In genomic region chr19:50414850-50415660, GRCh38 we compare ENCODE assay signal across 1 cellular context.
TF ChIP-seq lines count a peak whose summit lies in the region.

No MANE protein-coding gene starts in this region.

TF ChIP-seq in HepG2, 621 proteins besides CTCF, POLR2A, EP300 and RAD21 (continues in another document):
- TF ChIP-seq ZSCAN22 (CRISPR knock-in tag; IDR thresholded peaks at IDR 0.05) (peak; percentile 100), MXD4 (CRISPR knock-in tag; IDR thresholded peaks at IDR 0.05) (no peak), KMT2A (CRISPR knock-in tag; IDR thresholded peaks at IDR 0.05) (0 out of 2 replicates have a peak, but pooled peaks have one; percentile 34), AKAP8 (CRISPR knock-in tag; IDR thresholded peaks at IDR 0.05) (0 out of 2 replicates have a peak, but pooled peaks have one; percentile 30), BCL6 (CRISPR knock-in tag; IDR thresholded peaks at IDR 0.05) (0 out of 2 replicates have a peak, but pooled peaks have one; percentile 18), ZBTB33 (CRISPR knock-in tag; IDR thresholded peaks at IDR 0.05) (peak; percentile 99), THAP11 (CRISPR knock-in tag; IDR thresholded peaks at IDR 0.05) (peak; percentile 30; the same call in 1 of the 2 replicates), ONECUT2 (CRISPR knock-in tag; IDR thresholded peaks at IDR 0.05) (peak; percentile 73), ZNF274 (CRISPR knock-in tag; IDR thresholded peaks at IDR 0.05) (peak; percentile 59; the same call in 1 of the 2 replicates), BRF2 (CRISPR knock-in tag; IDR thresholded peaks at IDR 0.05) (no peak), ZNF136 (CRISPR knock-in tag; IDR thresholded peaks at IDR 0.05; ENCODE audit: low read depth) (0 out of 2 replicates have a peak, but pooled peaks have one; percentile 46), ZFY (CRISPR knock-in tag; IDR thresholded peaks at IDR 0.05) (peak; percentile 63), REPIN1 (CRISPR knock-in tag; IDR thresholded peaks at IDR 0.05; ENCODE audit: borderline replicate concordance, low read depth) (0 out of 2 replicates have a peak, but pooled peaks have one; percentile 34), ZNF121 (CRISPR knock-in tag; IDR thresholded peaks at IDR 0.05) (0 out of 2 replicates have a peak, but pooled peaks have one; percentile 11), ZMYM3 (CRISPR knock-in tag; IDR thresholded peaks at IDR 0.05) (peak; percentile 23; the same call in 1 of the 2 replicates), RFXAP (CRISPR knock-in tag; IDR thresholded peaks at IDR 0.05; ENCODE audit: borderline replicate concordance) (0 out of 2 replicates have a peak, but pooled peaks have one; percentile 48), SMC3 (IDR thresholded peaks at IDR 0.05; ENCODE audit: low read length) (peak; percentile 20; the same call in 1 of the 2 replicates), GATAD2A (CRISPR knock-in tag; IDR thresholded peaks at IDR 0.05) (no peak), SSRP1 (CRISPR knock-in tag; IDR thresholded peaks at IDR 0.05) (no peak), ATF7-NPFF (CRISPR knock-in tag; IDR thresholded peaks at IDR 0.05; ENCODE audit: low read depth) (no peak), MYC (CRISPR knock-in tag; IDR thresholded peaks at IDR 0.05; ENCODE audit: borderline replicate concordance) (peak; percentile 86), TEAD3 (CRISPR knock-in tag; optimal IDR thresholded peaks at IDR 0.05; ENCODE audit: borderline replicate concordance) (peak; percentile 37), ZBTB7A (CRISPR knock-in tag; IDR thresholded peaks at IDR 0.05) (0 out of 2 replicates have a peak, but pooled peaks have one; percentile 35), ZFX (CRISPR knock-in tag; IDR thresholded peaks at IDR 0.05; ENCODE audit: low read depth) (peak; percentile 67), STAG1 (CRISPR knock-in tag; IDR thresholded peaks at IDR 0.05) (peak; percentile 60), ZNF629 (CRISPR knock-in tag; conservative IDR thresholded peaks at IDR 0.05) (no peak), SALL1 (CRISPR knock-in tag; IDR thresholded peaks at IDR 0.05) (0 out of 2 replicates have a peak, but pooled peaks have one; percentile 26), ZNF496 (CRISPR knock-in tag; IDR thresholded peaks at IDR 0.05; ENCODE audit: insufficient replicate concordance) (no peak), ZNF280D (CRISPR knock-in tag; IDR thresholded peaks at IDR 0.05) (no peak), ZBTB38 (CRISPR knock-in tag; IDR thresholded peaks at IDR 0.05) (peak; percentile 77), ZNF605 (CRISPR knock-in tag; IDR thresholded peaks at IDR 0.05) (no peak), HNRNPK (IDR thresholded peaks at IDR 0.05; ENCODE audit: low read depth, low read length, poor library complexity, severe bottlenecking) (peak; percentile 50), NKX3-1 (CRISPR knock-in tag; IDR thresholded peaks at IDR 0.05) (no peak), KDM2A (CRISPR knock-in tag; IDR thresholded peaks at IDR 0.05; ENCODE audit: borderline replicate concordance, low read depth) (peak; percentile 51; the same call in 1 of the 2 replicates)
- TF ChIP-seq, protein P1, sequence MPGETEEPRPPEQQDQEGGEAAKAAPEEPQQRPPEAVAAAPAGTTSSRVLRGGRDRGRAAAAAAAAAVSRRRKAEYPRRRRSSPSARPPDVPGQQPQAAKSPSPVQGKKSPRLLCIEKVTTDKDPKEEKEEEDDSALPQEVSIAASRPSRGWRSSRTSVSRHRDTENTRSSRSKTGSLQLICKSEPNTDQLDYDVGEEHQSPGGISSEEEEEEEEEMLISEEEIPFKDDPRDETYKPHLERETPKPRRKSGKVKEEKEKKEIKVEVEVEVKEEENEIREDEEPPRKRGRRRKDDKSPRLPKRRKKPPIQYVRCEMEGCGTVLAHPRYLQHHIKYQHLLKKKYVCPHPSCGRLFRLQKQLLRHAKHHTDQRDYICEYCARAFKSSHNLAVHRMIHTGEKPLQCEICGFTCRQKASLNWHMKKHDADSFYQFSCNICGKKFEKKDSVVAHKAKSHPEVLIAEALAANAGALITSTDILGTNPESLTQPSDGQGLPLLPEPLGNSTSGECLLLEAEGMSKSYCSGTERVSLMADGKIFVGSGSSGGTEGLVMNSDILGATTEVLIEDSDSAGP (CRISPR knock-in tag; IDR thresholded peaks at IDR 0.05; ENCODE audit: borderline replicate concordance): peak; percentile 51; the same call in 1 of the 2 replicates
- TF ChIP-seq, protein P2, sequence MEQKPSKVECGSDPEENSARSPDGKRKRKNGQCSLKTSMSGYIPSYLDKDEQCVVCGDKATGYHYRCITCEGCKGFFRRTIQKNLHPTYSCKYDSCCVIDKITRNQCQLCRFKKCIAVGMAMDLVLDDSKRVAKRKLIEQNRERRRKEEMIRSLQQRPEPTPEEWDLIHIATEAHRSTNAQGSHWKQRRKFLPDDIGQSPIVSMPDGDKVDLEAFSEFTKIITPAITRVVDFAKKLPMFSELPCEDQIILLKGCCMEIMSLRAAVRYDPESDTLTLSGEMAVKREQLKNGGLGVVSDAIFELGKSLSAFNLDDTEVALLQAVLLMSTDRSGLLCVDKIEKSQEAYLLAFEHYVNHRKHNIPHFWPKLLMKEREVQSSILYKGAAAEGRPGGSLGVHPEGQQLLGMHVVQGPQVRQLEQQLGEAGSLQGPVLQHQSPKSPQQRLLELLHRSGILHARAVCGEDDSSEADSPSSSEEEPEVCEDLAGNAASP (CRISPR knock-in tag; IDR thresholded peaks at IDR 0.05; ENCODE audit: borderline replicate concordance): peak; percentile 47; the same call in 1 of the 2 replicates
- TF ChIP-seq, protein P3, sequence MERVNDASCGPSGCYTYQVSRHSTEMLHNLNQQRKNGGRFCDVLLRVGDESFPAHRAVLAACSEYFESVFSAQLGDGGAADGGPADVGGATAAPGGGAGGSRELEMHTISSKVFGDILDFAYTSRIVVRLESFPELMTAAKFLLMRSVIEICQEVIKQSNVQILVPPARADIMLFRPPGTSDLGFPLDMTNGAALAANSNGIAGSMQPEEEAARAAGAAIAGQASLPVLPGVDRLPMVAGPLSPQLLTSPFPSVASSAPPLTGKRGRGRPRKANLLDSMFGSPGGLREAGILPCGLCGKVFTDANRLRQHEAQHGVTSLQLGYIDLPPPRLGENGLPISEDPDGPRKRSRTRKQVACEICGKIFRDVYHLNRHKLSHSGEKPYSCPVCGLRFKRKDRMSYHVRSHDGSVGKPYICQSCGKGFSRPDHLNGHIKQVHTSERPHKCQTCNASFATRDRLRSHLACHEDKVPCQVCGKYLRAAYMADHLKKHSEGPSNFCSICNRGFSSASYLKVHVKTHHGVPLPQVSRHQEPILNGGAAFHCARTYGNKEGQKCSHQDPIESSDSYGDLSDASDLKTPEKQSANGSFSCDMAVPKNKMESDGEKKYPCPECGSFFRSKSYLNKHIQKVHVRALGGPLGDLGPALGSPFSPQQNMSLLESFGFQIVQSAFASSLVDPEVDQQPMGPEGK (CRISPR knock-in tag; IDR thresholded peaks at IDR 0.05): peak; percentile 46; the same call in 1 of the 2 replicates
- TF ChIP-seq, protein P4, sequence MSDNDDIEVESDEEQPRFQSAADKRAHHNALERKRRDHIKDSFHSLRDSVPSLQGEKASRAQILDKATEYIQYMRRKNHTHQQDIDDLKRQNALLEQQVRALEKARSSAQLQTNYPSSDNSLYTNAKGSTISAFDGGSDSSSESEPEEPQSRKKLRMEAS (IDR thresholded peaks at IDR 0.05): peak; percentile 70
- TF ChIP-seq, protein P5, sequence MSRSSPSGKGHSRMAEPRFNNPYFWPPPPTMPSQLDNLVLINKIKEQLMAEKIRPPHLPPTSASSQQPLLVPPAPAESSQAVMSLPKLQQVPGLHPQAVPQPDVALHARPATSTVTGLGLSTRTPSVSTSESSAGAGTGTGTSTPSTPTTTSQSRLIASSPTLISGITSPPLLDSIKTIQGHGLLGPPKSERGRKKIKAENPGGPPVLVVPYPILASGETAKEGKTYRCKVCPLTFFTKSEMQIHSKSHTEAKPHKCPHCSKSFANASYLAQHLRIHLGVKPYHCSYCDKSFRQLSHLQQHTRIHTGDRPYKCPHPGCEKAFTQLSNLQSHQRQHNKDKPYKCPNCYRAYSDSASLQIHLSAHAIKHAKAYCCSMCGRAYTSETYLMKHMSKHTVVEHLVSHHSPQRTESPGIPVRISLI (CRISPR knock-in tag; IDR thresholded peaks at IDR 0.05; ENCODE audit: borderline replicate concordance): no peak
- TF ChIP-seq, protein P6, sequence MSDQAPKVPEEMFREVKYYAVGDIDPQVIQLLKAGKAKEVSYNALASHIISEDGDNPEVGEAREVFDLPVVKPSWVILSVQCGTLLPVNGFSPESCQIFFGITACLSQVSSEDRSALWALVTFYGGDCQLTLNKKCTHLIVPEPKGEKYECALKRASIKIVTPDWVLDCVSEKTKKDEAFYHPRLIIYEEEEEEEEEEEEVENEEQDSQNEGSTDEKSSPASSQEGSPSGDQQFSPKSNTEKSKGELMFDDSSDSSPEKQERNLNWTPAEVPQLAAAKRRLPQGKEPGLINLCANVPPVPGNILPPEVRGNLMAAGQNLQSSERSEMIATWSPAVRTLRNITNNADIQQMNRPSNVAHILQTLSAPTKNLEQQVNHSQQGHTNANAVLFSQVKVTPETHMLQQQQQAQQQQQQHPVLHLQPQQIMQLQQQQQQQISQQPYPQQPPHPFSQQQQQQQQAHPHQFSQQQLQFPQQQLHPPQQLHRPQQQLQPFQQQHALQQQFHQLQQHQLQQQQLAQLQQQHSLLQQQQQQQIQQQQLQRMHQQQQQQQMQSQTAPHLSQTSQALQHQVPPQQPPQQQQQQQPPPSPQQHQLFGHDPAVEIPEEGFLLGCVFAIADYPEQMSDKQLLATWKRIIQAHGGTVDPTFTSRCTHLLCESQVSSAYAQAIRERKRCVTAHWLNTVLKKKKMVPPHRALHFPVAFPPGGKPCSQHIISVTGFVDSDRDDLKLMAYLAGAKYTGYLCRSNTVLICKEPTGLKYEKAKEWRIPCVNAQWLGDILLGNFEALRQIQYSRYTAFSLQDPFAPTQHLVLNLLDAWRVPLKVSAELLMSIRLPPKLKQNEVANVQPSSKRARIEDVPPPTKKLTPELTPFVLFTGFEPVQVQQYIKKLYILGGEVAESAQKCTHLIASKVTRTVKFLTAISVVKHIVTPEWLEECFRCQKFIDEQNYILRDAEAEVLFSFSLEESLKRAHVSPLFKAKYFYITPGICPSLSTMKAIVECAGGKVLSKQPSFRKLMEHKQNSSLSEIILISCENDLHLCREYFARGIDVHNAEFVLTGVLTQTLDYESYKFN (CRISPR knock-in tag; conservative IDR thresholded peaks at IDR 0.05): 0 out of 2 replicates have a peak, but pooled peaks have one; percentile 25
- TF ChIP-seq, protein P7, sequence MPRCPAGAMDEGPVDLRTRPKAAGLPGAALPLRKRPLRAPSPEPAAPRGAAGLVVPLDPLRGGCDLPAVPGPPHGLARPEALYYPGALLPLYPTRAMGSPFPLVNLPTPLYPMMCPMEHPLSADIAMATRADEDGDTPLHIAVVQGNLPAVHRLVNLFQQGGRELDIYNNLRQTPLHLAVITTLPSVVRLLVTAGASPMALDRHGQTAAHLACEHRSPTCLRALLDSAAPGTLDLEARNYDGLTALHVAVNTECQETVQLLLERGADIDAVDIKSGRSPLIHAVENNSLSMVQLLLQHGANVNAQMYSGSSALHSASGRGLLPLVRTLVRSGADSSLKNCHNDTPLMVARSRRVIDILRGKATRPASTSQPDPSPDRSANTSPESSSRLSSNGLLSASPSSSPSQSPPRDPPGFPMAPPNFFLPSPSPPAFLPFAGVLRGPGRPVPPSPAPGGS (CRISPR knock-in tag; IDR thresholded peaks at IDR 0.05): no peak
- TF ChIP-seq, protein P8, sequence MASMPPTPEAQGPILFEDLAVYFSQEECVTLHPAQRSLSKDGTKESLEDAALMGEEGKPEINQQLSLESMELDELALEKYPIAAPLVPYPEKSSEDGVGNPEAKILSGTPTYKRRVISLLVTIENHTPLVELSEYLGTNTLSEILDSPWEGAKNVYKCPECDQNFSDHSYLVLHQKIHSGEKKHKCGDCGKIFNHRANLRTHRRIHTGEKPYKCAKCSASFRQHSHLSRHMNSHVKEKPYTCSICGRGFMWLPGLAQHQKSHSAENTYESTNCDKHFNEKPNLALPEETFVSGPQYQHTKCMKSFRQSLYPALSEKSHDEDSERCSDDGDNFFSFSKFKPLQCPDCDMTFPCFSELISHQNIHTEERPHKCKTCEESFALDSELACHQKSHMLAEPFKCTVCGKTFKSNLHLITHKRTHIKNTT (CRISPR knock-in tag; IDR thresholded peaks at IDR 0.05): no peak
